In the genomic region with DNA sequence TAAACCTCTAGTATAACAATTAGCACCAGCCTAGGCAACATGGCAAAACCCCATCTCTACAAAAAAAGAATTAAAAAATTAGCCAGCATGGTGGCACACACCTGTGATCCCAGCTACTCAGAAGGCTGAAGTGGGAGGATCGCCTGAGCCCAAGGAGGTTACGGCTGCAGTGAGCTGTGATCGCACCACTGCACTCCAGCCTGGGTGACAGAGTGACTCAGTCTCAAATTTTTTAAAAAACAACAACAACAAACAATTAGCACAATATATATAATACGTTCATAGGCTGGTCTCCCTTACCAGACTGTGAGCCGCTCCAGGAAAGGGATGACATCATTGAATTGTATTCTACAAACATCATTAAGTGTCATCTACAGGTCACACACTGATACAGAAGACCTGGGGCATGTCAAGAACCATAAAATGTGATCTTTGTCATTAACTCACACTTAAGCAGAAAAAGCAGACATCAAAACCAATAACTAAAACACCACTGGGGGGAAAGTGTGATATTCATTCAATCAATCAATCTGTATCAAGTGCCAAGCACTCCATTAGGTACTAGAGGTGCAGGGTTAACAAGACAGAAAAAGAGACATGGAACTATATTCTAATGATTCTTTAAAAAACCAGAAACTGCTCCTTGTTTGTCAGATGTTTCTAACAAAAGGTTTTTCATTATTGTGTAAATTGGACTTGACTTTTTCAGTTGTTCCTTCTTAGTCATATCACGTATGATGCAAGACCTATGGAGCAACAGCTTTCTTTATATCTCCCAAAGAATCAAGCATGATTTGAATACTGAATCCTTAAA, we compare ENCODE assay signal across 1 cellular context.
TF ChIP-seq lines count a peak whose summit lies in the region.

No MANE protein-coding gene starts in this region.

TF ChIP-seq in K562, 482 proteins besides CTCF, POLR2A, EP300 and RAD21 (continued from another document and continues in another):
- no peak for TF ChIP-seq YBX1 (IDR thresholded peaks at IDR 0.05)
- TF ChIP-seq POLR2H (tag; IDR thresholded peaks at IDR 0.05; ENCODE audit: low read depth) = peak; percentile 65
- TF ChIP-seq NFXL1 (CRISPR knock-in tag; IDR thresholded peaks at IDR 0.05) = peak; percentile 76; the same call in 1 of the 2 replicates
- no peak for TF ChIP-seq HSF4 (CRISPR knock-in tag; IDR thresholded peaks at IDR 0.05; ENCODE audit: borderline replicate concordance)
- TF ChIP-seq, protein P1, sequence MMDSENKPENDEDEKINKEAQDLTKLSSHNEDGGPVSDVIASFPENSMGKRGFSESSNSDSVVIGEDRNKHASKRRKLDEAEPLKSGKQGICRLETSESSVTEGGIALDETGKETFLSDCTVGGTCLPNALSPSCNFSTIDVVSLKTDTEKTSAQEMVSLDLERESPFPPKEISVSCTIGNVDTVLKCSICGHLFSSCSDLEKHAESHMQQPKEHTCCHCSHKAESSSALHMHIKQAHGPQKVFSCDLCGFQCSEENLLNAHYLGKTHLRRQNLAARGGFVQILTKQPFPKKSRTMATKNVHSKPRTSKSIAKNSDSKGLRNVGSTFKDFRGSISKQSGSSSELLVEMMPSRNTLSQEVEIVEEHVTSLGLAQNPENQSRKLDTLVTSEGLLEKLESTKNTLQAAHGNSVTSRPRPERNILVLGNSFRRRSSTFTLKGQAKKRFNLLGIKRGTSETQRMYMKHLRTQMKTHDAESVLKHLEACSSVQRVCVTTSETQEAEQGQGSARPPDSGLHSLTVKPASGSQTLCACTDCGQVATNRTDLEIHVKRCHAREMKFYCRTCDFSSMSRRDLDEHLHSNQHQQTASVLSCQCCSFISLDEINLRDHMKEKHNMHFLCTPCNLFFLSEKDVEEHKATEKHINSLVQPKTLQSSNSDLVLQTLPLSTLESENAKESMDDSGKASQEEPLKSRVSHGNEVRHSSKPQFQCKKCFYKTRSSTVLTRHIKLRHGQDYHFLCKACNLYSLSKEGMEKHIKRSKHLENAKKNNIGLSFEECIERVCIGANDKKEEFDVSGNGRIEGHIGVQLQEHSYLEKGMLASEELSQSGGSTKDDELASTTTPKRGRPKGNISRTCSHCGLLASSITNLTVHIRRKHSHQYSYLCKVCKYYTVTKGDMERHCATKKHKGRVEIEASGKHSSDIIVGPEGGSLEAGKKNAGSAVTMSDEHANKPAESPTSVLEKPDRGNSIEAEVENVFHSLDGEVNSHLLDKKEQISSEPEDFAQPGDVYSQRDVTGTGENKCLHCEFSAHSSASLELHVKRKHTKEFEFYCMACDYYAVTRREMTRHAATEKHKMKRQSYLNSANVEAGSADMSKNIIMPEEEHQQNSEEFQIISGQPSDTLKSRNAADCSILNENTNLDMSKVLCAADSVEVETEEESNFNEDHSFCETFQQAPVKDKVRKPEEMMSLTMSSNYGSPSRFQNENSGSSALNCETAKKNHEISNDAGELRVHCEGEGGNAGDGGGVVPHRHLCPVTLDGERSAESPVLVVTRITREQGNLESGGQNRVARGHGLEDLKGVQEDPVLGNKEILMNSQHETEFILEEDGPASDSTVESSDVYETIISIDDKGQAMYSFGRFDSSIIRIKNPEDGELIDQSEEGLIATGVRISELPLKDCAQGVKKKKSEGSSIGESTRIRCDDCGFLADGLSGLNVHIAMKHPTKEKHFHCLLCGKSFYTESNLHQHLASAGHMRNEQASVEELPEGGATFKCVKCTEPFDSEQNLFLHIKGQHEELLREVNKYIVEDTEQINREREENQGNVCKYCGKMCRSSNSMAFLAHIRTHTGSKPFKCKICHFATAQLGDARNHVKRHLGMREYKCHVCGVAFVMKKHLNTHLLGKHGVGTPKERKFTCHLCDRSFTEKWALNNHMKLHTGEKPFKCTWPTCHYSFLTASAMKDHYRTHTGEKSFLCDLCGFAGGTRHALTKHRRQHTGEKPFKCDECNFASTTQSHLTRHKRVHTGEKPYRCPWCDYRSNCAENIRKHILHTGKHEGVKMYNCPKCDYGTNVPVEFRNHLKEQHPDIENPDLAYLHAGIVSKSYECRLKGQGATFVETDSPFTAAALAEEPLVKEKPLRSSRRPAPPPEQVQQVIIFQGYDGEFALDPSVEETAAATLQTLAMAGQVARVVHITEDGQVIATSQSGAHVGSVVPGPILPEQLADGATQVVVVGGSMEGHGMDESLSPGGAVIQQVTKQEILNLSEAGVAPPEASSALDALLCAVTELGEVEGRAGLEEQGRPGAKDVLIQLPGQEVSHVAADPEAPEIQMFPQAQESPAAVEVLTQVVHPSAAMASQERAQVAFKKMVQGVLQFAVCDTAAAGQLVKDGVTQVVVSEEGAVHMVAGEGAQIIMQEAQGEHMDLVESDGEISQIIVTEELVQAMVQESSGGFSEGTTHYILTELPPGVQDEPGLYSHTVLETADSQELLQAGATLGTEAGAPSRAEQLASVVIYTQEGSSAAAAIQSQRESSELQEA (IDR thresholded peaks at IDR 0.05; ENCODE audit: low read depth) = no peak
- no peak for TF ChIP-seq ZNF146 (CRISPR knock-in tag; IDR thresholded peaks at IDR 0.05; ENCODE audit: unreplicated experiment)
- TF ChIP-seq ZFPM2 (CRISPR knock-in tag; IDR thresholded peaks at IDR 0.05) = no peak
- TF ChIP-seq ZNF12 (CRISPR knock-in tag; IDR thresholded peaks at IDR 0.05) = no peak
- TF ChIP-seq SAP30 (IDR thresholded peaks at IDR 0.05; ENCODE audit: borderline replicate concordance, insufficient read depth, low read depth, low read length, poor library complexity, severe bottlenecking) = no peak
- TF ChIP-seq WHSC1 (IDR thresholded peaks at IDR 0.05; ENCODE audit: low read length) = no peak
- TF ChIP-seq RHOXF2B (CRISPR knock-in tag; conservative IDR thresholded peaks at IDR 0.05) = no peak
- peak; percentile 77 for TF ChIP-seq CEBPG (CRISPR knock-in tag; IDR thresholded peaks at IDR 0.05)
- peak; percentile 98 to 99 for TF ChIP-seq CEBPG (tag; conservative IDR thresholded peaks at IDR 0.05 in 1 of 2, IDR thresholded peaks at IDR 0.05 in 1 of 2)
- no peak for TF ChIP-seq KLF16 (IDR thresholded peaks at IDR 0.05)
- no peak for TF ChIP-seq BRD4 (IDR thresholded peaks at IDR 0.05)
- TF ChIP-seq ZNF511 (CRISPR knock-in tag; IDR thresholded peaks at IDR 0.05) = no peak
- TF ChIP-seq ZNF445 (CRISPR knock-in tag; IDR thresholded peaks at IDR 0.05; ENCODE audit: low read depth) = no peak
- TF ChIP-seq, protein P2, sequence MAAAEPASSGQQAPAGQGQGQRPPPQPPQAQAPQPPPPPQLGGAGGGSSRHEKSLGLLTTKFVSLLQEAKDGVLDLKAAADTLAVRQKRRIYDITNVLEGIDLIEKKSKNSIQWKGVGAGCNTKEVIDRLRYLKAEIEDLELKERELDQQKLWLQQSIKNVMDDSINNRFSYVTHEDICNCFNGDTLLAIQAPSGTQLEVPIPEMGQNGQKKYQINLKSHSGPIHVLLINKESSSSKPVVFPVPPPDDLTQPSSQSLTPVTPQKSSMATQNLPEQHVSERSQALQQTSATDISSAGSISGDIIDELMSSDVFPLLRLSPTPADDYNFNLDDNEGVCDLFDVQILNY (CRISPR knock-in tag; IDR thresholded peaks at IDR 0.05) = no peak
- TF ChIP-seq FOXA3 (CRISPR knock-in tag; conservative IDR thresholded peaks at IDR 0.05 in 1 of 2, IDR thresholded peaks at IDR 0.05 in 1 of 2) = no peak
- no peak for TF ChIP-seq MGA (IDR thresholded peaks at IDR 0.05)
- no peak for TF ChIP-seq SMAD2 (IDR thresholded peaks at IDR 0.05; ENCODE audit: low read depth, low read length)
- TF ChIP-seq KAT7 (CRISPR knock-in tag; IDR thresholded peaks at IDR 0.05; ENCODE audit: borderline replicate concordance) = no peak
- TF ChIP-seq DLX4 (CRISPR knock-in tag; IDR thresholded peaks at IDR 0.05) = no peak
- TF ChIP-seq MAFF (IDR thresholded peaks at IDR 0.05; ENCODE audit: low read length) = no peak
- peak; percentile 30; the same call in 1 of the 2 replicates for TF ChIP-seq ARID1B (IDR thresholded peaks at IDR 0.05)
- TF ChIP-seq SIX5 (IDR thresholded peaks at IDR 0.05; ENCODE audit: borderline replicate concordance in 1 of 2, insufficient read depth in 1 of 2, low read depth in 1 of 2, low read length in 2 of 2) = no peak
- TF ChIP-seq ZNF75A (CRISPR knock-in tag; IDR thresholded peaks at IDR 0.05) = no peak
- TF ChIP-seq PATZ1 (CRISPR knock-in tag; IDR thresholded peaks at IDR 0.05; ENCODE audit: borderline replicate concordance) = no peak
- TF ChIP-seq ATF1 (CRISPR knock-in tag; IDR thresholded peaks at IDR 0.05) = no peak
- 0 out of 2 replicates have a peak, but pooled peaks have one; percentile 19 for TF ChIP-seq ATF1 (tag; IDR thresholded peaks at IDR 0.05)
- peak; percentile 89 for TF ChIP-seq FOSL1 (tag; conservative IDR thresholded peaks at IDR 0.05)
